ENCODE assay signal across 1 cellular context in the genomic region with DNA sequence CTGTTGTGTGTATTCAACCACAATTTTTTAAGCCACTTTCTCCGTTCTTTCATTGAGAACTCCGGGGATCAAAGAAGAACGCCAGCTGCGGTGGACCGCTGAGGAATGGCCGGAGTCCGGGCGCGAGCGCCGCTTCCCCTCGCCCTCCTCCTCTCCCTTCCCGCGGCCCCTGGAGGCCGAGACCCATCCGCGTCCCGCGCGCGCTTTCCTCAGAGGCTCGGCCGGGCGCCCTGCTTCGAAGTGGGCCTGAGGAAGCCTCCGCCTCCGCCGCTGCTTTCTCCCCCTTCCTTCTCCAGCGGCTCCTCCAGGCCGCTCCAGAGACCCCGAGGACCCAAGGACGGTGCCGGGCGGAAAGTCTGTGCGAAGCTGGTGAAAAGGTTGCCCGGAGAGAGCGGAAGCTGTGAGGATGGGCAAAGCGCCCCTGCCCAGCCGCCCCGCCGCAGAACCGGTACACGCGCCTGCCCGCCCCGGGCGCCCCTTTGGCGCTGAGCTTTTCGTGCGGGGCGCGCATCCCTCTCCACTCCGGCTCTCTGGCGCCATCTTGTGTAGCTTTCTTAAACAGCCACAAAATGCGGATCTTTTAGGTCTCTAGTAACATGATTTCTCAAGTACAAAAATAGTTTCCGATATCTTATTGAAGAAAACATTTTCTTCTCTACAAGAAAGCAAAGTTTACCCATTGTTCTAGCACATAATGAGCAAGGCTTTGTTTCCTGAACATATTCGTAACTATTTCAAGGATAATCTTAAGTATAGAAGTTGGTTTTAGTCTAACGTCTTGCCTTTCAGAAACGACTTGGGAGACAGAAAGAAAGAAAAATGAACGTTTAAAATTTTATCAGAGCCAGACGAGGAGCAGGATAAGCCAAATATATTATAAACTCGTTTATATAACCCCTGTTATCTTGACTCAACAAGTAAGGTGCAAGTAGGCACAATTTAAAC.
A peak's percentile ranks its signal among the peaks of the same experiment; 100 is the strongest.
TF ChIP-seq lines count a peak whose summit lies in the region.

No MANE protein-coding gene starts in this region.

TF ChIP-seq in HepG2, 621 proteins besides CTCF, POLR2A, EP300 and RAD21 (continued from another document and continues in another):
- TF ChIP-seq, protein P1, sequence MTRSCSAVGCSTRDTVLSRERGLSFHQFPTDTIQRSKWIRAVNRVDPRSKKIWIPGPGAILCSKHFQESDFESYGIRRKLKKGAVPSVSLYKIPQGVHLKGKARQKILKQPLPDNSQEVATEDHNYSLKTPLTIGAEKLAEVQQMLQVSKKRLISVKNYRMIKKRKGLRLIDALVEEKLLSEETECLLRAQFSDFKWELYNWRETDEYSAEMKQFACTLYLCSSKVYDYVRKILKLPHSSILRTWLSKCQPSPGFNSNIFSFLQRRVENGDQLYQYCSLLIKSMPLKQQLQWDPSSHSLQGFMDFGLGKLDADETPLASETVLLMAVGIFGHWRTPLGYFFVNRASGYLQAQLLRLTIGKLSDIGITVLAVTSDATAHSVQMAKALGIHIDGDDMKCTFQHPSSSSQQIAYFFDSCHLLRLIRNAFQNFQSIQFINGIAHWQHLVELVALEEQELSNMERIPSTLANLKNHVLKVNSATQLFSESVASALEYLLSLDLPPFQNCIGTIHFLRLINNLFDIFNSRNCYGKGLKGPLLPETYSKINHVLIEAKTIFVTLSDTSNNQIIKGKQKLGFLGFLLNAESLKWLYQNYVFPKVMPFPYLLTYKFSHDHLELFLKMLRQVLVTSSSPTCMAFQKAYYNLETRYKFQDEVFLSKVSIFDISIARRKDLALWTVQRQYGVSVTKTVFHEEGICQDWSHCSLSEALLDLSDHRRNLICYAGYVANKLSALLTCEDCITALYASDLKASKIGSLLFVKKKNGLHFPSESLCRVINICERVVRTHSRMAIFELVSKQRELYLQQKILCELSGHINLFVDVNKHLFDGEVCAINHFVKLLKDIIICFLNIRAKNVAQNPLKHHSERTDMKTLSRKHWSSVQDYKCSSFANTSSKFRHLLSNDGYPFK (CRISPR knock-in tag; IDR thresholded peaks at IDR 0.05; ENCODE audit: borderline replicate concordance) = no peak
- no peak for TF ChIP-seq HMGA1 (CRISPR knock-in tag; conservative IDR thresholded peaks at IDR 0.05)
- TF ChIP-seq SNRNP70 (IDR thresholded peaks at IDR 0.05; ENCODE audit: low read depth, low read length) = no peak
- TF ChIP-seq NCOA5 (CRISPR knock-in tag; IDR thresholded peaks at IDR 0.05) = no peak
- TF ChIP-seq ZNF839 (CRISPR knock-in tag; IDR thresholded peaks at IDR 0.05; ENCODE audit: borderline replicate concordance) = no peak
- TF ChIP-seq ZNF574 (CRISPR knock-in tag; IDR thresholded peaks at IDR 0.05) = 0 out of 2 replicates have a peak, but pooled peaks have one; percentile 21
- TF ChIP-seq PAWR (CRISPR knock-in tag; IDR thresholded peaks at IDR 0.05; ENCODE audit: borderline replicate concordance) = no peak
- no peak for TF ChIP-seq SRSF1 (optimal IDR thresholded peaks at IDR 0.05; ENCODE audit: low read depth, low read length)
- TF ChIP-seq RFX5 (IDR thresholded peaks at IDR 0.05; ENCODE audit: low read depth, low read length) = no peak
- no peak for TF ChIP-seq ATRX (CRISPR knock-in tag; IDR thresholded peaks at IDR 0.05; ENCODE audit: borderline replicate concordance)
- no peak for TF ChIP-seq MLLT10 (CRISPR knock-in tag; IDR thresholded peaks at IDR 0.05)
- TF ChIP-seq, protein P2, sequence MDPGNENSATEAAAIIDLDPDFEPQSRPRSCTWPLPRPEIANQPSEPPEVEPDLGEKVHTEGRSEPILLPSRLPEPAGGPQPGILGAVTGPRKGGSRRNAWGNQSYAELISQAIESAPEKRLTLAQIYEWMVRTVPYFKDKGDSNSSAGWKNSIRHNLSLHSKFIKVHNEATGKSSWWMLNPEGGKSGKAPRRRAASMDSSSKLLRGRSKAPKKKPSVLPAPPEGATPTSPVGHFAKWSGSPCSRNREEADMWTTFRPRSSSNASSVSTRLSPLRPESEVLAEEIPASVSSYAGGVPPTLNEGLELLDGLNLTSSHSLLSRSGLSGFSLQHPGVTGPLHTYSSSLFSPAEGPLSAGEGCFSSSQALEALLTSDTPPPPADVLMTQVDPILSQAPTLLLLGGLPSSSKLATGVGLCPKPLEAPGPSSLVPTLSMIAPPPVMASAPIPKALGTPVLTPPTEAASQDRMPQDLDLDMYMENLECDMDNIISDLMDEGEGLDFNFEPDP (CRISPR knock-in tag; conservative IDR thresholded peaks at IDR 0.05) = no peak
- TF ChIP-seq ZSCAN31 (CRISPR knock-in tag; IDR thresholded peaks at IDR 0.05; ENCODE audit: low read depth) = no peak
- no peak for TF ChIP-seq ZBTB46 (CRISPR knock-in tag; IDR thresholded peaks at IDR 0.05; ENCODE audit: borderline replicate concordance)
- TF ChIP-seq ATAD3A (CRISPR knock-in tag; IDR thresholded peaks at IDR 0.05) = no peak
- no peak for TF ChIP-seq PCBP2 (optimal IDR thresholded peaks at IDR 0.05; ENCODE audit: low read depth, low read length, poor library complexity, severe bottlenecking)
- TF ChIP-seq, protein P3, sequence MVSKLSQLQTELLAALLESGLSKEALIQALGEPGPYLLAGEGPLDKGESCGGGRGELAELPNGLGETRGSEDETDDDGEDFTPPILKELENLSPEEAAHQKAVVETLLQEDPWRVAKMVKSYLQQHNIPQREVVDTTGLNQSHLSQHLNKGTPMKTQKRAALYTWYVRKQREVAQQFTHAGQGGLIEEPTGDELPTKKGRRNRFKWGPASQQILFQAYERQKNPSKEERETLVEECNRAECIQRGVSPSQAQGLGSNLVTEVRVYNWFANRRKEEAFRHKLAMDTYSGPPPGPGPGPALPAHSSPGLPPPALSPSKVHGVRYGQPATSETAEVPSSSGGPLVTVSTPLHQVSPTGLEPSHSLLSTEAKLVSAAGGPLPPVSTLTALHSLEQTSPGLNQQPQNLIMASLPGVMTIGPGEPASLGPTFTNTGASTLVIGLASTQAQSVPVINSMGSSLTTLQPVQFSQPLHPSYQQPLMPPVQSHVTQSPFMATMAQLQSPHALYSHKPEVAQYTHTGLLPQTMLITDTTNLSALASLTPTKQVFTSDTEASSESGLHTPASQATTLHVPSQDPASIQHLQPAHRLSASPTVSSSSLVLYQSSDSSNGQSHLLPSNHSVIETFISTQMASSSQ (IDR thresholded peaks at IDR 0.05; ENCODE audit: low read depth) = no peak
- TF ChIP-seq, protein P3 (CRISPR knock-in tag; IDR thresholded peaks at IDR 0.05; ENCODE audit: borderline replicate concordance) = no peak
- TF ChIP-seq REST (IDR thresholded peaks at IDR 0.05; ENCODE audit: borderline replicate concordance in 1 of 2, low read depth in 1 of 2, low read length in 2 of 2) = no peak
- TF ChIP-seq ZNF747 (CRISPR knock-in tag; IDR thresholded peaks at IDR 0.05; ENCODE audit: borderline replicate concordance) = no peak
- TF ChIP-seq YEATS4 (CRISPR knock-in tag; IDR thresholded peaks at IDR 0.05; ENCODE audit: borderline replicate concordance) = 0 out of 2 replicates have a peak, but pooled peaks have one; percentile 37
- TF ChIP-seq GPBP1L1 (CRISPR knock-in tag; IDR thresholded peaks at IDR 0.05) = no peak
- no peak for TF ChIP-seq ZNF563 (CRISPR knock-in tag; IDR thresholded peaks at IDR 0.05)
- 0 out of 2 replicates have a peak, but pooled peaks have one; percentile 42 for TF ChIP-seq ZNF264 (CRISPR knock-in tag; IDR thresholded peaks at IDR 0.05)
- TF ChIP-seq, protein P4, sequence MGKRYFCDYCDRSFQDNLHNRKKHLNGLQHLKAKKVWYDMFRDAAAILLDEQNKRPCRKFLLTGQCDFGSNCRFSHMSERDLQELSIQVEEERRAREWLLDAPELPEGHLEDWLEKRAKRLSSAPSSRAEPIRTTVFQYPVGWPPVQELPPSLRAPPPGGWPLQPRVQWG (CRISPR knock-in tag; IDR thresholded peaks at IDR 0.05; ENCODE audit: borderline replicate concordance, low read depth) = no peak
- no peak for TF ChIP-seq ZNF652 (CRISPR knock-in tag; IDR thresholded peaks at IDR 0.05; ENCODE audit: borderline replicate concordance, low read depth)
- TF ChIP-seq POLR2AphosphoS2 (IDR thresholded peaks at IDR 0.05; ENCODE audit: low read depth, low read length) = no peak
- peak; percentile 47; the same call in 1 of the 2 replicates for TF ChIP-seq ZFX (CRISPR knock-in tag; IDR thresholded peaks at IDR 0.05; ENCODE audit: low read depth)
- TF ChIP-seq NFKB2 (CRISPR knock-in tag; IDR thresholded peaks at IDR 0.05; ENCODE audit: borderline replicate concordance) = no peak; the same call in 1 of the 2 replicates
- 0 out of 2 replicates have a peak, but pooled peaks have one; percentile 32 for TF ChIP-seq THRA (CRISPR knock-in tag; IDR thresholded peaks at IDR 0.05; ENCODE audit: borderline replicate concordance)
- no peak for TF ChIP-seq FOXO1 (CRISPR knock-in tag; IDR thresholded peaks at IDR 0.05)
- TF ChIP-seq SP4 (CRISPR knock-in tag; IDR thresholded peaks at IDR 0.05) = no peak
